ENCODE assay signal across 1 cellular context in the genomic region with DNA sequence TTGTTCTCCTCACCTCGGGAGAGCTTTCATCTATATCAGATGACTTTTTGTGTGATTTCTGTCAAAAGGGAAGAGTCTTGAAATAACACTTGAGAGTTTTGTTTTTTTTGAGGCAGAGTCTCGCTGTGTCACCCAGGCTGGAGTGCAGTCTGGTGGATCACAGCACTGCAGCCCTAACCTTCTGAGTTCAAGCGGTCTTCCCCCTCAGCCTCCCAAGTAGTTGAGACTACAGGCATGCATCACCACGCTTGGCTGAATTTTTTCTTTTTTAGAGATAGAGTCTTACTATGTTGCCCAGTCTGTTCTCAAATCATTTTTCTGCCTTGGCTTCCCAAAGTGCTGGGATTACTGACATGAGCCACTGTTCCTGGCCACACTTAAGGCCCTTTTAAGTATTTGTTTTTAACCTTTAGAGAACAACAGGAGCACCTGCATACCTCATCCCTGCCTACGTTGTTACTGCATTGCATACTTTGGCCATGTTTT.
TF ChIP-seq lines count a peak whose summit lies in the region.

No MANE protein-coding gene starts in this region.

TF ChIP-seq in SK-N-SH, 30 proteins besides CTCF, POLR2A, EP300 and RAD21 (continued from another document):
- TF ChIP-seq, protein P1, sequence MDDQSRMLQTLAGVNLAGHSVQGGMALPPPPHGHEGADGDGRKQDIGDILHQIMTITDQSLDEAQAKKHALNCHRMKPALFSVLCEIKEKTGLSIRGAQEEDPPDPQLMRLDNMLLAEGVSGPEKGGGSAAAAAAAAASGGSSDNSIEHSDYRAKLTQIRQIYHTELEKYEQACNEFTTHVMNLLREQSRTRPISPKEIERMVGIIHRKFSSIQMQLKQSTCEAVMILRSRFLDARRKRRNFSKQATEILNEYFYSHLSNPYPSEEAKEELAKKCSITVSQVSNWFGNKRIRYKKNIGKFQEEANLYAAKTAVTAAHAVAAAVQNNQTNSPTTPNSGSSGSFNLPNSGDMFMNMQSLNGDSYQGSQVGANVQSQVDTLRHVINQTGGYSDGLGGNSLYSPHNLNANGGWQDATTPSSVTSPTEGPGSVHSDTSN (IDR thresholded peaks at IDR 0.05): no peak
- TF ChIP-seq RCOR1 (IDR thresholded peaks at IDR 0.05; ENCODE audit: low read length) (no peak), YY1 (IDR thresholded peaks at IDR 0.05; ENCODE audit: low read depth) (no peak), GABPA (IDR thresholded peaks at IDR 0.05; ENCODE audit: low read depth) (no peak), TCF12 (IDR thresholded peaks at IDR 0.05) (no peak), MEF2A (IDR thresholded peaks at IDR 0.05; ENCODE audit: borderline replicate concordance, low read depth) (no peak), RXRA (IDR thresholded peaks at IDR 0.05; ENCODE audit: borderline replicate concordance, low read depth) (no peak), GATA2 (CRISPR knock-in tag; IDR thresholded peaks at IDR 0.05) (no peak), JUND (IDR thresholded peaks at IDR 0.05) (no peak), FOXM1 (IDR thresholded peaks at IDR 0.05; ENCODE audit: low read depth) (no peak), POLR2AphosphoS5 (IDR thresholded peaks at IDR 0.05; ENCODE audit: low read depth, low read length) (no peak), SMC3 (IDR thresholded peaks at IDR 0.05; ENCODE audit: low read depth, low read length) (no peak)
- TF ChIP-seq, protein P2, sequence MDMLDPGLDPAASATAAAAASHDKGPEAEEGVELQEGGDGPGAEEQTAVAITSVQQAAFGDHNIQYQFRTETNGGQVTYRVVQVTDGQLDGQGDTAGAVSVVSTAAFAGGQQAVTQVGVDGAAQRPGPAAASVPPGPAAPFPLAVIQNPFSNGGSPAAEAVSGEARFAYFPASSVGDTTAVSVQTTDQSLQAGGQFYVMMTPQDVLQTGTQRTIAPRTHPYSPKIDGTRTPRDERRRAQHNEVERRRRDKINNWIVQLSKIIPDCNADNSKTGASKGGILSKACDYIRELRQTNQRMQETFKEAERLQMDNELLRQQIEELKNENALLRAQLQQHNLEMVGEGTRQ (IDR thresholded peaks at IDR 0.05; ENCODE audit: borderline replicate concordance, low read depth, low read length): no peak
